In the genomic region with DNA sequence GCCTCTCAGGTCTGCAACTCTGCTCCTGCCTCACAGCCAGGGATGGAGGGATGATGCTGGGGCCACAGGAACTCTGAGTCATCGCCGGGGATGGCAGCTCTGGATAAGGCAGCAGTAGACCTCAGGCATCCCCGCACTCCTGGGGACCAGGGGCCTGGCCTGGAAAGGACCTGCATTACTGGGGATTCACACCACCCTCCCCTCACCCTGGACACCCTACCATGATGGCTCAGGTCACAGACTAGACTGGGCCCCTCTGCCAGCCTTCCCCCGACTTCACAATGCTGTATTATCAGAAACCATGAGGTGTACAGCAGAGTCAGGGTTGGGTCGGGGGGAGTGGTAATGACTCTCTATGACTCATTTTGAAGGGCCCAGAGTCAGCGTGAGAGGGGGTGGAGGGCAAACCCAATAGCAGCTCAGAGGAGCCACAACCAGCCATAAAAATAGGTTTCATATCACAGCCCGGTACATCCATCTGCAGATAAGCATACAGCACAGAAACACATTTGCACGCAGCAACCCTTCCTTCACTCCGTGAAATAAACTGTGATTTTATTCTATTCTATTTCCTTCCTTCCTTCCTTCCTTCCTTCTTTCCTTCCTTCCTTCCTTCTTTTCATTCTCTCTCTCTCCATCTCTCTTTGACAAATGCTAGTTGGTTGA, we compare ENCODE assay signal across 10 cellular contexts.
A peak's percentile ranks its signal among the peaks of the same experiment; 100 is the strongest.
DNase-seq lines count a peak whose midpoint lies in the region; ATAC-seq and TF ChIP-seq lines count a peak whose summit lies in the region.
"Had no signal": no experiment of that assay in that cellular context is flagged by ENCODE, and none has a peak within 500 bp of the region (broad histone marks: within the 10 kb centered on the region; RNA-seq: fewer than 3 reads in every experiment).

No MANE protein-coding gene starts in this region.

- no peaks in the 10 kb centered on the region for H3F3A ChIP-seq in MM.1S (ENCODE audit: insufficient read depth, low read length)

- in situ Hi-C loops in KBM-7 (cut with MboI; ENCODE audit: low pct_unique_long_range_greater_than_20kb, low sequenced_read_pairs) = no loop called here

- peaks cover 13% of the 10 kb centered on the region for H3K4me1 ChIP-seq in ACC112 (ENCODE audit: control insufficient read depth, insufficient read depth, low read length, unreplicated experiment)
- no peaks in the 10 kb centered on the region for H3K4me1 ChIP-seq in MM.1S (ENCODE audit: low read length)

- H3K4me3 ChIP-seq in ACC112 (ENCODE audit: low read depth, low read length) = 0 out of 2 replicates have a peak overlapping the region, but pooled peaks have one; percentile 22
- no peak overlapping the region for H3K4me3 ChIP-seq in MM.1S (ENCODE audit: low read length)

- H2AFZ ChIP-seq in ACC112 (ENCODE audit: low read length, unreplicated experiment) (no peak overlapping the region), MM.1S (ENCODE audit: low read length) (no peak overlapping the region)

- H3K79me2 ChIP-seq in ACC112 (ENCODE audit: control insufficient read depth, insufficient read depth, low read length, unreplicated experiment) (no peaks in the 10 kb centered on the region), MM.1S (ENCODE audit: low read length) (no peaks in the 10 kb centered on the region)

- H3K36me3 ChIP-seq in ACC112 (ENCODE audit: insufficient read depth, low read length) (no peaks in the 10 kb centered on the region), MM.1S (replicated peaks; ENCODE audit: insufficient read depth, low read length) (no peaks in the 10 kb centered on the region)

- ATAC-seq in HG02610 (IDR thresholded peaks at IDR 0.05; ENCODE audit: unreplicated experiment) = peak; percentile 76
- ATAC-seq in stimulated activated naive CD8-positive, alpha-beta T cell treated with anti-CD3 and anti-CD28 coated beads, Interleukin-15, Interleukin-2, amounts not matched to agents 100 U/mL and 50 U/mL, for 24 hours = peak; percentile 97

- H3K9me3 ChIP-seq in MM.1S (replicated peaks; ENCODE audit: insufficient read depth, low read length) = no peaks in the 10 kb centered on the region

- peaks cover 26% of the 10 kb centered on the region; the same call in 1 of the 2 replicates for H3K27me3 ChIP-seq in ACC112 (ENCODE audit: insufficient read depth, low read length)
- no peaks in the 10 kb centered on the region for H3K27me3 ChIP-seq in MM.1S (replicated peaks; ENCODE audit: insufficient read depth, low read length)

- no peak overlapping the region for H3K4me2 ChIP-seq in MM.1S (ENCODE audit: low read depth, low read length)

- no peaks in the 10 kb centered on the region for H3K9me2 ChIP-seq in MM.1S (replicated peaks; ENCODE audit: insufficient read depth, low read length)

- H3K27ac ChIP-seq in ACC112 (ENCODE audit: low read depth, low read length) (peak overlapping the region; percentile 30; the same call in 1 of the 2 replicates), MM.1S (ENCODE audit: low read length) (no peak overlapping the region)

- peak; percentile 61 to 69 for DNase-seq in activated CD4-positive, alpha-beta T cell treated with anti-CD3 and anti-CD28 coated beads, Interleukin-2, amount 50 U/mL, for 4 hours
- DNase-seq in glomerular visceral epithelial cell (ENCODE audit: extremely low spot score) (peak; percentile 23), KBM-7 (no peak), MM.1S (no peak), DMS 273 treated with DMSO at 0.1 percent for 48 hours (lab: John Stamatoyannopoulos, UW) (no peak)
- peak; percentile 78 for DNase-seq in stimulated activated naive CD8-positive, alpha-beta T cell treated with anti-CD3 and anti-CD28 coated beads, Interleukin-15, Interleukin-2, amounts not matched to agents 100 U/mL and 50 U/mL, for 24 hours
- DNase-seq: activated B cell treated with CpG ODN at 0.5 μM for 24 hours, DND-41 had no signal

- TF ChIP-seq CTCF in MM.1S (IDR thresholded peaks at IDR 0.05; ENCODE audit: low read length) = no peak

- no peak overlapping the region for H3K9ac ChIP-seq in MM.1S (ENCODE audit: low read length)

- no peaks in the 10 kb centered on the region for H4K20me1 ChIP-seq in MM.1S (ENCODE audit: insufficient read depth, low read length)

Comparison
In these comparisons a context has a peak if more than half of its experiments do, and no peak if none do; other contexts are left out.
1. DNase-seq: peak in activated CD4-positive, alpha-beta T cell treated with anti-CD3 and anti-CD28 coated beads, Interleukin-2, amount 50 U/mL, for 4 hours (2 of 2), glomerular visceral epithelial cell (single experiment) and stimulated activated naive CD8-positive, alpha-beta T cell treated with anti-CD3 and anti-CD28 coated beads, Interleukin-15, Interleukin-2, amounts not matched to agents 100 U/mL and 50 U/mL, for 24 hours (single experiment); none in KBM-7 (single experiment), MM.1S (single experiment) and DMS 273 treated with DMSO at 0.1 percent for 48 hours (single experiment).